In genomic region chr12:3098436-3098835, GRCh38 we compare ENCODE assay signal across 17 cellular contexts. TPM values are rescaled to one million over a fixed set of nuclear protein-coding genes. Genes with fewer than 3 reads are reported as not detected.
DNase-seq lines count a peak whose midpoint lies in the region; ATAC-seq and TF ChIP-seq lines count a peak whose summit lies in the region.
"Had no signal": no experiment of that assay in that cellular context is flagged by ENCODE, and none has a peak within 500 bp of the region (broad histone marks: within the 10 kb centered on the region; RNA-seq: fewer than 3 reads in every experiment).

No MANE protein-coding gene starts in this region.

- H3K9me3 ChIP-seq in lower lobe of right lung = no peaks in the 10 kb centered on the region
- H3K9me3 ChIP-seq in subcutaneous abdominal adipose tissue (ENCODE audit: control insufficient read depth in 5 of 5, low read length in 5 of 5) = peaks cover 0 to 3% (median 0%) of the 10 kb centered on the region in 5 donors
- H3K9me3 ChIP-seq: pancreas had no signal

- DNase-seq in dermis blood vessel endothelial cell (peak; percentile 46), lower lobe of right lung (no peak), AML-193 (lab: John Stamatoyannopoulos, UW) (no peak), LoVo (ENCODE audit: low spot score) (no peak)
- DNase-seq: activated CD4-positive, alpha-beta T cell treated with anti-CD3 and anti-CD28 coated beads for 48 hours; HFFc6; KBM-7; MV-4-11; naive B cell; NCI-H187; NCI-H446 treated with DMSO at 0.1 percent for 48 hours; NK-92 treated with Interleukin-12 subunit alpha and Interleukin-12 subunit beta, amount 100 ng/mL, for 24 hours; pancreas; stimulated activated CD4-positive, alpha-beta T cell treated with anti-CD3 and anti-CD28 coated beads, Interleukin-4, amount 100 ng/mL, for 24 hours had no signal

- H3K4me1 ChIP-seq in lower lobe of right lung = peaks cover 57% of the 10 kb centered on the region
- peaks cover 13 to 60% (median 47%) of the 10 kb centered on the region in 5 donors for H3K4me1 ChIP-seq in subcutaneous abdominal adipose tissue (ENCODE audit: control insufficient read depth in 5 of 5, insufficient read depth in 5 of 5, low read length in 5 of 5)
- H3K4me1 ChIP-seq: pancreas had no signal

- no peak overlapping the region for H3K9ac ChIP-seq in subcutaneous abdominal adipose tissue (ENCODE audit: low read length in 5 of 5)

- H3K4me3 ChIP-seq in lower lobe of right lung (no peak overlapping the region), subcutaneous abdominal adipose tissue (ENCODE audit: low read depth in 1 of 5, low read length in 5 of 5) (no peak overlapping the region)
- H3K4me3 ChIP-seq: pancreas had no signal

- H3K27me3 ChIP-seq in lower lobe of right lung (ENCODE audit: low read depth) (no peaks in the 10 kb centered on the region), subcutaneous abdominal adipose tissue (ENCODE audit: control insufficient read depth in 5 of 5, insufficient read depth in 4 of 5, low read length in 5 of 5) (no peaks in the 10 kb centered on the region)
- H3K27me3 ChIP-seq: pancreas had no signal

- H3K36me3 ChIP-seq in lower lobe of right lung (no peaks in the 10 kb centered on the region), subcutaneous abdominal adipose tissue (ENCODE audit: control insufficient read depth in 5 of 5, insufficient read depth in 5 of 5, low read length in 5 of 5) (no peaks in the 10 kb centered on the region)
- H3K36me3 ChIP-seq: pancreas had no signal

- TF ChIP-seq CTCF in VCaP (conservative IDR thresholded peaks at IDR 0.05) (no peak), lower lobe of right lung (IDR thresholded peaks at IDR 0.05) (no peak)

- H3K27ac ChIP-seq in VCaP = peak overlapping the region; percentile 54
- H3K27ac ChIP-seq in lower lobe of right lung = peak overlapping the region; percentile 72
- H3K27ac ChIP-seq in subcutaneous abdominal adipose tissue (ENCODE audit: low read depth, low read length) = peak overlapping the region; percentile 79

- ATAC-seq in lower lobe of right lung = no peak
- no peak for ATAC-seq in HG03095 (IDR thresholded peaks at IDR 0.05; ENCODE audit: unreplicated experiment)

- intact Hi-C loops in lower lobe of right lung (cut with DNase I) = no loop called here

RNA-seq across cellular contexts. Expression of gene TSPAN9, which starts 21.3 kb away (rescaled TPM):
- total RNA-seq in dermis blood vessel endothelial cell (70.8 and 125 TPM in 2 replicates), lower lobe of right lung (61.1 TPM)
